In genomic region chr7:136259074-136259473, GRCh38 we compare ENCODE assay signal across 37 cellular contexts.
"Had no signal": no experiment of that assay in that cellular context is flagged by ENCODE, and none has a peak within 500 bp of the region (broad histone marks: within the 10 kb centered on the region; RNA-seq: fewer than 3 reads in every experiment).

No MANE protein-coding gene starts in this region.

- H3K27me3 ChIP-seq: adrenal gland, ascending aorta, body of pancreas, brain microvascular endothelial cell, breast epithelium, cardiac muscle cell had no signal

- H3K9me3 ChIP-seq: adrenal gland, ascending aorta had no signal

- H3K27ac Mint-ChIP-seq: activated naive CD4-positive, alpha-beta T cell treated with anti-CD3 and anti-CD28 coated beads for 36 hours; activated naive CD4-positive, alpha-beta T cell treated with anti-CD3 and anti-CD28 coated beads, Interleukin-2, amount 10 ng/mL, durations not matched to agents 7 days and 5 days; activated naive CD4-positive, alpha-beta T cell treated with anti-CD3 and anti-CD28 coated beads, Interleukin-2, amount 50 U/mL, for 24 hours; activated naive CD4-positive, alpha-beta T cell treated with anti-CD3 and anti-CD28 coated beads, Interleukin-2, amount 50 U/mL, for 72 hours; activated naive CD8-positive, alpha-beta T cell; activated naive CD8-positive, alpha-beta T cell treated with anti-CD3 and anti-CD28 coated beads for 36 hours; activated naive CD8-positive, alpha-beta T cell treated with anti-CD3 and anti-CD28 coated beads, Interleukin-2, amount 10 ng/mL, durations not matched to agents 7 days and 5 days; activated naive CD8-positive, alpha-beta T cell treated with anti-CD3 and anti-CD28 coated beads, Interleukin-2, amount 50 U/mL, for 24 hours; activated T-cell treated with anti-CD3 and anti-CD28 coated beads, Interleukin-2, amount 50 U/mL, for 24 hours; activated T-cell treated with anti-CD3 and anti-CD28 coated beads, Interleukin-2, amount 50 U/mL, for 72 hours; activated T-helper 1 cell treated with anti-CD3 and anti-CD28 coated beads, Interleukin-12 subunit alpha, Interleukin-12 subunit beta, Interleukin-2, Interleukin-4 antibody, amounts not matched to agents 30 ng/mL and 10 ng/mL and 1 ng/mL, durations not matched to agents 14 hours and 24 hours and 36 hours; activated T-helper 17 cell treated with anti-CD3 and anti-CD28 coated beads, Interleukin-2, amount 50 U/mL, for 72 hours; activated T-helper 2 cell treated with anti-CD3 and anti-CD28 coated beads, Interferon-gamma antibody, Interleukin-2, Interleukin-4, amounts not matched to agents 10 μg/mL and 5 μg/mL and 100 μg/mL, durations not matched to agents 14 hours and 24 hours and 36 hours; brain had no signal

- H3K27ac ChIP-seq: adrenal gland, ascending aorta, body of pancreas, brain microvascular endothelial cell, breast epithelium, cardiac muscle cell had no signal

- H3K4me3 ChIP-seq: adrenal gland, ascending aorta, body of pancreas, breast epithelium, cardiac muscle cell had no signal

- H3K4me3 Mint-ChIP-seq: activated naive CD4-positive, alpha-beta T cell treated with anti-CD3 and anti-CD28 coated beads for 36 hours; activated naive CD4-positive, alpha-beta T cell treated with anti-CD3 and anti-CD28 coated beads, Interleukin-2, amount 10 ng/mL, durations not matched to agents 7 days and 5 days; activated naive CD4-positive, alpha-beta T cell treated with anti-CD3 and anti-CD28 coated beads, Interleukin-2, amount 50 U/mL, for 24 hours; activated naive CD8-positive, alpha-beta T cell; activated naive CD8-positive, alpha-beta T cell treated with anti-CD3 and anti-CD28 coated beads for 36 hours; activated naive CD8-positive, alpha-beta T cell treated with anti-CD3 and anti-CD28 coated beads, Interleukin-2, amount 10 ng/mL, durations not matched to agents 7 days and 5 days; activated naive CD8-positive, alpha-beta T cell treated with anti-CD3 and anti-CD28 coated beads, Interleukin-2, amount 50 U/mL, for 24 hours; activated T-cell treated with anti-CD3 and anti-CD28 coated beads, Interleukin-2, amount 50 U/mL, for 24 hours; activated T-cell treated with anti-CD3 and anti-CD28 coated beads, Interleukin-2, amount 50 U/mL, for 4 hours; activated T-cell treated with anti-CD3 and anti-CD28 coated beads, Interleukin-2, amount 50 U/mL, for 72 hours; activated T-helper 1 cell treated with anti-CD3 and anti-CD28 coated beads, Interleukin-12 subunit alpha, Interleukin-12 subunit beta, Interleukin-2, Interleukin-4 antibody, amounts not matched to agents 30 ng/mL and 10 ng/mL and 1 ng/mL, durations not matched to agents 14 hours and 24 hours and 36 hours; activated T-helper 17 cell treated with anti-CD3 and anti-CD28 coated beads, Interleukin-2, amount 50 U/mL, for 72 hours; brain; central memory CD8-positive, alpha-beta T cell had no signal

- H3K27me3 Mint-ChIP-seq: activated naive CD4-positive, alpha-beta T cell treated with anti-CD3 and anti-CD28 coated beads, Interleukin-2, amount 10 ng/mL, durations not matched to agents 7 days and 5 days; activated naive CD4-positive, alpha-beta T cell treated with anti-CD3 and anti-CD28 coated beads, Interleukin-2, amount 50 U/mL, for 24 hours; activated naive CD8-positive, alpha-beta T cell; activated naive CD8-positive, alpha-beta T cell treated with anti-CD3 and anti-CD28 coated beads for 36 hours; activated naive CD8-positive, alpha-beta T cell treated with anti-CD3 and anti-CD28 coated beads, Interleukin-2, amount 10 ng/mL, durations not matched to agents 7 days and 5 days; activated naive CD8-positive, alpha-beta T cell treated with anti-CD3 and anti-CD28 coated beads, Interleukin-2, amount 50 U/mL, for 24 hours; activated T-cell treated with anti-CD3 and anti-CD28 coated beads, Interleukin-2, amount 50 U/mL, for 24 hours; activated T-helper 17 cell treated with anti-CD3 and anti-CD28 coated beads, Interleukin-2, amount 50 U/mL, for 72 hours; brain; central memory CD8-positive, alpha-beta T cell had no signal

- H3K36me3 ChIP-seq: adrenal gland, ascending aorta, brain microvascular endothelial cell, breast epithelium, cardiac muscle cell had no signal

- H3K4me1 ChIP-seq: adrenal gland, ascending aorta, body of pancreas, breast epithelium had no signal

- ATAC-seq: activated naive CD4-positive, alpha-beta T cell treated with anti-CD3 and anti-CD28 coated beads, Interleukin-2, amount 50 U/mL, for 72 hours; activated naive CD8-positive, alpha-beta T cell treated with anti-CD3 and anti-CD28 coated beads, Interleukin-2, amount 50 U/mL, for 24 hours; activated T-cell treated with anti-CD3 and anti-CD28 coated beads, Interleukin-2, amount 50 U/mL, for 4 hours; activated T-cell treated with anti-CD3 and anti-CD28 coated beads, Interleukin-2, amount 50 U/mL, for 72 hours; activated T-helper 17 cell treated with anti-CD3 and anti-CD28 coated beads, Interleukin-2, amount 50 U/mL, for 72 hours; body of pancreas had no signal

- H3K36me3 Mint-ChIP-seq: activated naive CD4-positive, alpha-beta T cell treated with anti-CD3 and anti-CD28 coated beads, Interleukin-2, amount 10 ng/mL, durations not matched to agents 7 days and 5 days; activated naive CD4-positive, alpha-beta T cell treated with anti-CD3 and anti-CD28 coated beads, Interleukin-2, amount 50 U/mL, for 24 hours; activated naive CD8-positive, alpha-beta T cell; activated naive CD8-positive, alpha-beta T cell treated with anti-CD3 and anti-CD28 coated beads, Interleukin-2, amount 10 ng/mL, durations not matched to agents 7 days and 5 days; brain had no signal

- H3K4me1 Mint-ChIP-seq: activated naive CD4-positive, alpha-beta T cell treated with anti-CD3 and anti-CD28 coated beads, Interleukin-2, amount 10 ng/mL, durations not matched to agents 7 days and 5 days; activated naive CD4-positive, alpha-beta T cell treated with anti-CD3 and anti-CD28 coated beads, Interleukin-2, amount 50 U/mL, for 24 hours; activated naive CD8-positive, alpha-beta T cell treated with anti-CD3 and anti-CD28 coated beads for 36 hours; activated naive CD8-positive, alpha-beta T cell treated with anti-CD3 and anti-CD28 coated beads, Interleukin-2, amount 10 ng/mL, durations not matched to agents 7 days and 5 days; activated naive CD8-positive, alpha-beta T cell treated with anti-CD3 and anti-CD28 coated beads, Interleukin-2, amount 50 U/mL, for 24 hours; activated T-helper 17 cell treated with anti-CD3 and anti-CD28 coated beads, Interleukin-2, amount 50 U/mL, for 72 hours; brain; central memory CD8-positive, alpha-beta T cell had no signal

- DNase-seq: activated effector memory CD4-positive, alpha-beta T cell treated with anti-CD3 and anti-CD28 coated beads, Interleukin-2, amount 50 U/mL, for 16 hours; activated effector memory CD4-positive, alpha-beta T cell treated with Interleukin-2 at 50 U/mL for 16 hours; activated gamma-delta T cell; activated gamma-delta T cell treated with Interleukin-2 at 50 U/mL for 16 hours; activated naive CD4-positive, alpha-beta T cell; activated naive CD4-positive, alpha-beta T cell treated with anti-CD3 and anti-CD28 coated beads for 36 hours; activated naive CD4-positive, alpha-beta T cell treated with anti-CD3 and anti-CD28 coated beads, Interleukin-2, amount 10 ng/mL, durations not matched to agents 7 days and 5 days; activated naive CD4-positive, alpha-beta T cell treated with anti-CD3 and anti-CD28 coated beads, Interleukin-2, amount 50 U/mL, for 16 hours; activated naive CD4-positive, alpha-beta T cell treated with Interleukin-2 at 50 U/mL for 16 hours; activated naive CD8-positive, alpha-beta T cell treated with anti-CD3 and anti-CD28 coated beads for 36 hours; activated naive CD8-positive, alpha-beta T cell treated with anti-CD3 and anti-CD28 coated beads, Interleukin-2, amount 10 ng/mL, durations not matched to agents 7 days and 5 days; activated naive CD8-positive, alpha-beta T cell treated with anti-CD3 and anti-CD28 coated beads, Interleukin-2, amount 50 U/mL, for 24 hours; activated T-cell treated with anti-CD3 and anti-CD28 coated beads, Interleukin-2, amount 50 U/mL, for 24 hours; activated T-cell treated with anti-CD3 and anti-CD28 coated beads, Interleukin-2, amount 50 U/mL, for 4 hours; activated T-cell treated with anti-CD3 and anti-CD28 coated beads, Interleukin-2, amount 50 U/mL, for 48 hours; activated T-cell treated with anti-CD3 and anti-CD28 coated beads, Interleukin-2, amount 50 U/mL, for 72 hours; adrenal gland; amniotic stem cell; amygdala; anterior cingulate cortex; aorta; body of pancreas; brain microvascular endothelial cell; caudate nucleus; central memory CD4-positive, alpha-beta T cell; cerebellar nuclear complex had no signal
